ENCODE assay signal across 1 cellular context in genomic region chr6:125918681-125919566, GRCh38.
TF ChIP-seq lines count a peak whose summit lies in the region.

No MANE protein-coding gene starts in this region.

TF ChIP-seq in HepG2, 621 proteins besides CTCF, POLR2A, EP300 and RAD21 (continued from another document and continues in another):
- TF ChIP-seq HHEX (CRISPR knock-in tag; IDR thresholded peaks at IDR 0.05), result 0 out of 2 replicates have a peak, but pooled peaks have one; percentile 16
- TF ChIP-seq TCF12 (IDR thresholded peaks at IDR 0.05), result no peak
- TF ChIP-seq TCF12 (CRISPR knock-in tag; IDR thresholded peaks at IDR 0.05), result no peak
- no peak for TF ChIP-seq HNRNPH1 (optimal IDR thresholded peaks at IDR 0.05; ENCODE audit: low read depth, low read length)
- 0 out of 2 replicates have a peak, but pooled peaks have one; percentile 35 for TF ChIP-seq NFKBIZ (CRISPR knock-in tag; IDR thresholded peaks at IDR 0.05)
- TF ChIP-seq ATF1 (CRISPR knock-in tag; IDR thresholded peaks at IDR 0.05), result 0 out of 2 replicates have a peak, but pooled peaks have one; percentile 52
- no peak for TF ChIP-seq ZNF737 (CRISPR knock-in tag; IDR thresholded peaks at IDR 0.05; ENCODE audit: borderline replicate concordance)
- TF ChIP-seq, protein P1, sequence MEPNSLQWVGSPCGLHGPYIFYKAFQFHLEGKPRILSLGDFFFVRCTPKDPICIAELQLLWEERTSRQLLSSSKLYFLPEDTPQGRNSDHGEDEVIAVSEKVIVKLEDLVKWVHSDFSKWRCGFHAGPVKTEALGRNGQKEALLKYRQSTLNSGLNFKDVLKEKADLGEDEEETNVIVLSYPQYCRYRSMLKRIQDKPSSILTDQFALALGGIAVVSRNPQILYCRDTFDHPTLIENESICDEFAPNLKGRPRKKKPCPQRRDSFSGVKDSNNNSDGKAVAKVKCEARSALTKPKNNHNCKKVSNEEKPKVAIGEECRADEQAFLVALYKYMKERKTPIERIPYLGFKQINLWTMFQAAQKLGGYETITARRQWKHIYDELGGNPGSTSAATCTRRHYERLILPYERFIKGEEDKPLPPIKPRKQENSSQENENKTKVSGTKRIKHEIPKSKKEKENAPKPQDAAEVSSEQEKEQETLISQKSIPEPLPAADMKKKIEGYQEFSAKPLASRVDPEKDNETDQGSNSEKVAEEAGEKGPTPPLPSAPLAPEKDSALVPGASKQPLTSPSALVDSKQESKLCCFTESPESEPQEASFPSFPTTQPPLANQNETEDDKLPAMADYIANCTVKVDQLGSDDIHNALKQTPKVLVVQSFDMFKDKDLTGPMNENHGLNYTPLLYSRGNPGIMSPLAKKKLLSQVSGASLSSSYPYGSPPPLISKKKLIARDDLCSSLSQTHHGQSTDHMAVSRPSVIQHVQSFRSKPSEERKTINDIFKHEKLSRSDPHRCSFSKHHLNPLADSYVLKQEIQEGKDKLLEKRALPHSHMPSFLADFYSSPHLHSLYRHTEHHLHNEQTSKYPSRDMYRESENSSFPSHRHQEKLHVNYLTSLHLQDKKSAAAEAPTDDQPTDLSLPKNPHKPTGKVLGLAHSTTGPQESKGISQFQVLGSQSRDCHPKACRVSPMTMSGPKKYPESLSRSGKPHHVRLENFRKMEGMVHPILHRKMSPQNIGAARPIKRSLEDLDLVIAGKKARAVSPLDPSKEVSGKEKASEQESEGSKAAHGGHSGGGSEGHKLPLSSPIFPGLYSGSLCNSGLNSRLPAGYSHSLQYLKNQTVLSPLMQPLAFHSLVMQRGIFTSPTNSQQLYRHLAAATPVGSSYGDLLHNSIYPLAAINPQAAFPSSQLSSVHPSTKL (CRISPR knock-in tag; IDR thresholded peaks at IDR 0.05), result peak; percentile 88
- no peak for TF ChIP-seq ZFAT (CRISPR knock-in tag; conservative IDR thresholded peaks at IDR 0.05)
- no peak for TF ChIP-seq KLF15 (CRISPR knock-in tag; IDR thresholded peaks at IDR 0.05; ENCODE audit: borderline replicate concordance)
- TF ChIP-seq, protein P2, sequence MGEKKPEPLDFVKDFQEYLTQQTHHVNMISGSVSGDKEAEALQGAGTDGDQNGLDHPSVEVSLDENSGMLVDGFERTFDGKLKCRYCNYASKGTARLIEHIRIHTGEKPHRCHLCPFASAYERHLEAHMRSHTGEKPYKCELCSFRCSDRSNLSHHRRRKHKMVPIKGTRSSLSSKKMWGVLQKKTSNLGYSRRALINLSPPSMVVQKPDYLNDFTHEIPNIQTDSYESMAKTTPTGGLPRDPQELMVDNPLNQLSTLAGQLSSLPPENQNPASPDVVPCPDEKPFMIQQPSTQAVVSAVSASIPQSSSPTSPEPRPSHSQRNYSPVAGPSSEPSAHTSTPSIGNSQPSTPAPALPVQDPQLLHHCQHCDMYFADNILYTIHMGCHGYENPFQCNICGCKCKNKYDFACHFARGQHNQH (CRISPR knock-in tag; IDR thresholded peaks at IDR 0.05), result peak; percentile 89
- TF ChIP-seq MEF2D (CRISPR knock-in tag; IDR thresholded peaks at IDR 0.05), result no peak
- TF ChIP-seq TFAP4 (IDR thresholded peaks at IDR 0.05; ENCODE audit: borderline replicate concordance, low read depth), result no peak
- no peak for TF ChIP-seq EHMT2 (IDR thresholded peaks at IDR 0.05; ENCODE audit: borderline replicate concordance, low read depth, low read length)
- no peak for TF ChIP-seq CHD2 (IDR thresholded peaks at IDR 0.05; ENCODE audit: low read depth, low read length)
- 0 out of 2 replicates have a peak, but pooled peaks have one; percentile 19 for TF ChIP-seq ZNF574 (CRISPR knock-in tag; IDR thresholded peaks at IDR 0.05)
- TF ChIP-seq, protein P3, sequence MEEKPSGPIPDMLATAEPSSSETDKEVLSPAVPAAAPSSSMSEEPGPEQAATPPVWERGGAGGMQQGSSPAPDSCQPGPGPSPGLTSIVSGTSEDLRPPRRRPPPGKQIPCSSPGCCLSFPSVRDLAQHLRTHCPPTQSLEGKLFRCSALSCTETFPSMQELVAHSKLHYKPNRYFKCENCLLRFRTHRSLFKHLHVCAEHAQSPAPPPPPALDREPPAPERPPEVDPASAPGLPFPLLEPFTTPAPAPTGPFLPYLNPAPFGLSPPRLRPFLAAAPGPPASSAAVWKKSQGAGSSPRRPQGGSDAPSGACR (CRISPR knock-in tag; IDR thresholded peaks at IDR 0.05), result peak; percentile 61; the same call in 1 of the 2 replicates
- TF ChIP-seq SRSF4 (IDR thresholded peaks at IDR 0.05; ENCODE audit: low read depth, low read length, poor library complexity, severe bottlenecking), result no peak
- TF ChIP-seq ZNF513 (CRISPR knock-in tag; conservative IDR thresholded peaks at IDR 0.05), result no peak
- TF ChIP-seq ADNP (CRISPR knock-in tag; IDR thresholded peaks at IDR 0.05), result no peak
- TF ChIP-seq, protein P4, sequence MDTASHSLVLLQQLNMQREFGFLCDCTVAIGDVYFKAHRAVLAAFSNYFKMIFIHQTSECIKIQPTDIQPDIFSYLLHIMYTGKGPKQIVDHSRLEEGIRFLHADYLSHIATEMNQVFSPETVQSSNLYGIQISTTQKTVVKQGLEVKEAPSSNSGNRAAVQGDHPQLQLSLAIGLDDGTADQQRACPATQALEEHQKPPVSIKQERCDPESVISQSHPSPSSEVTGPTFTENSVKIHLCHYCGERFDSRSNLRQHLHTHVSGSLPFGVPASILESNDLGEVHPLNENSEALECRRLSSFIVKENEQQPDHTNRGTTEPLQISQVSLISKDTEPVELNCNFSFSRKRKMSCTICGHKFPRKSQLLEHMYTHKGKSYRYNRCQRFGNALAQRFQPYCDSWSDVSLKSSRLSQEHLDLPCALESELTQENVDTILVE (CRISPR knock-in tag; IDR thresholded peaks at IDR 0.05), result peak; percentile 65; the same call in 1 of the 2 replicates
- peak; percentile 75; the same call in 1 of the 2 replicates for TF ChIP-seq ZNF292 (CRISPR knock-in tag; IDR thresholded peaks at IDR 0.05; ENCODE audit: borderline replicate concordance, low read depth)
- no peak for TF ChIP-seq ZNF562 (CRISPR knock-in tag; IDR thresholded peaks at IDR 0.05; ENCODE audit: borderline replicate concordance)
- TF ChIP-seq SOX13 (IDR thresholded peaks at IDR 0.05), result peak; percentile 92
- peak in 1 of 2 experiments; percentile 98; a peak in 2 of 4 replicates for TF ChIP-seq SOX13 (CRISPR knock-in tag; conservative IDR thresholded peaks at IDR 0.05 in 1 of 2, IDR thresholded peaks at IDR 0.05 in 1 of 2)
- no peak for TF ChIP-seq SRY (CRISPR knock-in tag; IDR thresholded peaks at IDR 0.05)
- no peak for TF ChIP-seq ZNF782 (CRISPR knock-in tag; IDR thresholded peaks at IDR 0.05; ENCODE audit: borderline replicate concordance)
- no peak for TF ChIP-seq ZNF24 (IDR thresholded peaks at IDR 0.05)
- peak; percentile 91 for TF ChIP-seq ASH2L (IDR thresholded peaks at IDR 0.05; ENCODE audit: insufficient read length, low read depth, low read length)
- peak; percentile 36; the same call in 1 of the 2 replicates for TF ChIP-seq RARA (CRISPR knock-in tag; IDR thresholded peaks at IDR 0.05)
- TF ChIP-seq, protein P5, sequence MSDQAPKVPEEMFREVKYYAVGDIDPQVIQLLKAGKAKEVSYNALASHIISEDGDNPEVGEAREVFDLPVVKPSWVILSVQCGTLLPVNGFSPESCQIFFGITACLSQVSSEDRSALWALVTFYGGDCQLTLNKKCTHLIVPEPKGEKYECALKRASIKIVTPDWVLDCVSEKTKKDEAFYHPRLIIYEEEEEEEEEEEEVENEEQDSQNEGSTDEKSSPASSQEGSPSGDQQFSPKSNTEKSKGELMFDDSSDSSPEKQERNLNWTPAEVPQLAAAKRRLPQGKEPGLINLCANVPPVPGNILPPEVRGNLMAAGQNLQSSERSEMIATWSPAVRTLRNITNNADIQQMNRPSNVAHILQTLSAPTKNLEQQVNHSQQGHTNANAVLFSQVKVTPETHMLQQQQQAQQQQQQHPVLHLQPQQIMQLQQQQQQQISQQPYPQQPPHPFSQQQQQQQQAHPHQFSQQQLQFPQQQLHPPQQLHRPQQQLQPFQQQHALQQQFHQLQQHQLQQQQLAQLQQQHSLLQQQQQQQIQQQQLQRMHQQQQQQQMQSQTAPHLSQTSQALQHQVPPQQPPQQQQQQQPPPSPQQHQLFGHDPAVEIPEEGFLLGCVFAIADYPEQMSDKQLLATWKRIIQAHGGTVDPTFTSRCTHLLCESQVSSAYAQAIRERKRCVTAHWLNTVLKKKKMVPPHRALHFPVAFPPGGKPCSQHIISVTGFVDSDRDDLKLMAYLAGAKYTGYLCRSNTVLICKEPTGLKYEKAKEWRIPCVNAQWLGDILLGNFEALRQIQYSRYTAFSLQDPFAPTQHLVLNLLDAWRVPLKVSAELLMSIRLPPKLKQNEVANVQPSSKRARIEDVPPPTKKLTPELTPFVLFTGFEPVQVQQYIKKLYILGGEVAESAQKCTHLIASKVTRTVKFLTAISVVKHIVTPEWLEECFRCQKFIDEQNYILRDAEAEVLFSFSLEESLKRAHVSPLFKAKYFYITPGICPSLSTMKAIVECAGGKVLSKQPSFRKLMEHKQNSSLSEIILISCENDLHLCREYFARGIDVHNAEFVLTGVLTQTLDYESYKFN (CRISPR knock-in tag; conservative IDR thresholded peaks at IDR 0.05), result peak; percentile 81
- peak; percentile 57; the same call in 1 of the 2 replicates for TF ChIP-seq YEATS2 (CRISPR knock-in tag; IDR thresholded peaks at IDR 0.05; ENCODE audit: borderline replicate concordance)
- TF ChIP-seq BHLHE40 (IDR thresholded peaks at IDR 0.05; ENCODE audit: low read length), result no peak
- peak; percentile 86 for TF ChIP-seq POLR2G (IDR thresholded peaks at IDR 0.05; ENCODE audit: low read depth, low read length)
- 0 out of 2 replicates have a peak, but pooled peaks have one; percentile 32 for TF ChIP-seq TCF7 (IDR thresholded peaks at IDR 0.05; ENCODE audit: low read depth)
- no peak for TF ChIP-seq CC2D1A (CRISPR knock-in tag; IDR thresholded peaks at IDR 0.05)
- no peak; the same call in 1 of the 2 replicates for TF ChIP-seq TOE1 (CRISPR knock-in tag; IDR thresholded peaks at IDR 0.05)
- TF ChIP-seq, protein P6, sequence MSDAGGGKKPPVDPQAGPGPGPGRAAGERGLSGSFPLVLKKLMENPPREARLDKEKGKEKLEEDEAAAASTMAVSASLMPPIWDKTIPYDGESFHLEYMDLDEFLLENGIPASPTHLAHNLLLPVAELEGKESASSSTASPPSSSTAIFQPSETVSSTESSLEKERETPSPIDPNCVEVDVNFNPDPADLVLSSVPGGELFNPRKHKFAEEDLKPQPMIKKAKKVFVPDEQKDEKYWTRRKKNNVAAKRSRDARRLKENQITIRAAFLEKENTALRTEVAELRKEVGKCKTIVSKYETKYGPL (CRISPR knock-in tag; IDR thresholded peaks at IDR 0.05), result 0 out of 2 replicates have a peak, but pooled peaks have one; percentile 24
- TF ChIP-seq FOXJ3 (CRISPR knock-in tag; IDR thresholded peaks at IDR 0.05; ENCODE audit: borderline replicate concordance), result peak; percentile 54; the same call in 1 of the 2 replicates
- TF ChIP-seq, protein P7, sequence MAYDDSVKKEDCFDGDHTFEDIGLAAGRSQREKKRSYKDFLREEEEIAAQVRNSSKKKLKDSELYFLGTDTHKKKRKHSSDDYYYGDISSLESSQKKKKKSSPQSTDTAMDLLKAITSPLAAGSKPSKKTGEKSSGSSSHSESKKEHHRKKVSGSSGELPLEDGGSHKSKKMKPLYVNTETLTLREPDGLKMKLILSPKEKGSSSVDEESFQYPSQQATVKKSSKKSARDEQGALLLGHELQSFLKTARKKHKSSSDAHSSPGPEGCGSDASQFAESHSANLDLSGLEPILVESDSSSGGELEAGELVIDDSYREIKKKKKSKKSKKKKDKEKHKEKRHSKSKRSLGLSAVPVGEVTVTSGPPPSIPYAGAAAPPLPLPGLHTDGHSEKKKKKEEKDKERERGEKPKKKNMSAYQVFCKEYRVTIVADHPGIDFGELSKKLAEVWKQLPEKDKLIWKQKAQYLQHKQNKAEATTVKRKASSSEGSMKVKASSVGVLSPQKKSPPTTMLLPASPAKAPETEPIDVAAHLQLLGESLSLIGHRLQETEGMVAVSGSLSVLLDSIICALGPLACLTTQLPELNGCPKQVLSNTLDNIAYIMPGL (CRISPR knock-in tag; IDR thresholded peaks at IDR 0.05; ENCODE audit: borderline replicate concordance in 1 of 2, low read depth in 1 of 2), result peak; percentile 38 to 39; a peak in 2 of 4 replicates
- peak; percentile 98 for TF ChIP-seq SIX1 (CRISPR knock-in tag; IDR thresholded peaks at IDR 0.05; ENCODE audit: borderline replicate concordance)
- TF ChIP-seq ZNF792 (CRISPR knock-in tag; IDR thresholded peaks at IDR 0.05), result peak; percentile 60; the same call in 1 of the 2 replicates
- TF ChIP-seq KLF16 (CRISPR knock-in tag; IDR thresholded peaks at IDR 0.05), result peak in 1 of 2 experiments; percentile 66; a peak in 1 of 4 replicates
- 0 out of 2 replicates have a peak, but pooled peaks have one; percentile 25 for TF ChIP-seq ZNF3 (CRISPR knock-in tag; IDR thresholded peaks at IDR 0.05)
